ENCODE assay signal across 1 cellular context in genomic region chr2:65228249-65228750, GRCh38.
TF ChIP-seq lines count a peak whose summit lies in the region.

No MANE protein-coding gene starts in this region.

TF ChIP-seq in HEK293, 187 proteins besides CTCF, POLR2A, EP300 and RAD21 (continued from another document):
- TF ChIP-seq PBX3 (CRISPR knock-in tag; IDR thresholded peaks at IDR 0.05) (no peak), PRDM10 (tag by site-specific recombination; IDR thresholded peaks at IDR 0.05) (peak; percentile 33; the same call in 1 of the 2 replicates), ZNF362 (tag by site-specific recombination; IDR thresholded peaks at IDR 0.05) (peak; percentile 62), ZNF280C (tag by site-specific recombination; IDR thresholded peaks at IDR 0.05) (no peak), ZNF521 (tag by site-specific recombination; IDR thresholded peaks at IDR 0.05) (no peak), ZNF670 (tag by site-specific recombination; IDR thresholded peaks at IDR 0.05; ENCODE audit: low read depth) (no peak), ZNF18 (tag by site-specific recombination; IDR thresholded peaks at IDR 0.05) (no peak), EGR2 (tag by site-specific recombination; IDR thresholded peaks at IDR 0.05; ENCODE audit: low read depth) (no peak), SCRT2 (tag by site-specific recombination; IDR thresholded peaks at IDR 0.05) (no peak), ZBTB7A (tag by site-specific recombination; IDR thresholded peaks at IDR 0.05; ENCODE audit: low read depth) (no peak)
